In the genomic region with DNA sequence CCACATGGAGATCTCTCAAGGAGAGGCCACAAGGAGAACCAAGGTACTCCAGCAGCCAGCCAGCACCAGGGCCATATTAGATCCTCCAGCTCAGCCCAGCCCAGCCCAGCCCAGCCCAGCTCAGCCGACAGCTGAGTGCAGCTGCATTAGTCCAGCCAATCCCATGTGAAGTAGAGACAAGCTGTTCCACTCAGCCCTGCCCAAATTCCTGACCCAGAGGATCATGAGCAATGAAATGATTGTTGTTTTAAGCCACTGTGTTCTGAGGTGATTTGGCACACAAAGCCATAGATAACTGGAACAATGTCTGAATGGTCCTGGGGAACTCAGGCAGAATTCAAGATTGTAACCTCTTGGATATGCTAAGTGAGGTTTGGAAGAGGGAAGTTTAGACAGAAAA, we compare ENCODE assay signal across 12 cellular contexts. TPM values are rescaled to one million over a fixed set of nuclear protein-coding genes. Genes with fewer than 3 reads are reported as not detected.
DNase-seq lines count a peak whose midpoint lies in the region; ATAC-seq lines count a peak whose summit lies in the region.
"Had no signal": no experiment of that assay in that cellular context is flagged by ENCODE, and none has a peak within 500 bp of the region (broad histone marks: within the 10 kb centered on the region; RNA-seq: fewer than 3 reads in every experiment).

No MANE protein-coding gene starts in this region.

- H3K9me3 ChIP-seq in mesenchymal stem cell (ENCODE audit: control insufficient read depth, low read length), result no peaks in the 10 kb centered on the region

- no peaks in the 10 kb centered on the region for H3K79me1 ChIP-seq in mesenchymal stem cell (replicated peaks; ENCODE audit: low read length, poor library complexity, severe bottlenecking)

- H3K18ac ChIP-seq in mesenchymal stem cell (ENCODE audit: low read depth in 1 of 2, low read length in 2 of 2), result peak overlapping the region; percentile 33 to 69

- H3K4me2 ChIP-seq in mesenchymal stem cell (ENCODE audit: low read length, poor library complexity, severe bottlenecking), result no peak overlapping the region

- H3K4ac ChIP-seq in mesenchymal stem cell (ENCODE audit: low read depth in 1 of 2, low read length in 2 of 2), result peak overlapping the region in 1 of 2 experiments; percentile 60

- no peak overlapping the region for H2AFZ ChIP-seq in mesenchymal stem cell (ENCODE audit: low read depth, low read length)

- H4K8ac ChIP-seq in mesenchymal stem cell (ENCODE audit: low read length), result peak overlapping the region; percentile 73

- H3K9ac ChIP-seq in mesenchymal stem cell (ENCODE audit: low read length), result no peak overlapping the region

- H3K27me3 Mint-ChIP-seq in activated T-cell treated with anti-CD3 and anti-CD28 coated beads, Interleukin-2, amount 50 U/mL, for 24 hours, result no peaks in the 10 kb centered on the region

- WGBS in mesenchymal stem cell, result no CpG with 5 or more reads among the region's 1 CpG

- DNase-seq in Right ventricle myocardium inferior (ENCODE audit: missing footprints) (no peak), cardiac septum (ENCODE audit: low spot score) (no peak), epithelial cell of prostate (ENCODE audit: low read depth, low spot score) (peak; percentile 69), mesenchymal stem cell (peak; percentile 63), KG1 (lab: John Stamatoyannopoulos, UW) (no peak), NAMALWA (ENCODE audit: low spot score) (no peak), NK-92 (lab: John Stamatoyannopoulos, UW; ENCODE audit: unreplicated experiment) (no peak)
- no peak for DNase-seq in activated T-cell treated with anti-CD3 and anti-CD28 coated beads, Interleukin-2, amount 50 U/mL, for 24 hours
- DNase-seq: activated CD4-positive, alpha-beta T cell treated with anti-CD3 and anti-CD28 coated beads, Interleukin-2, amount 50 U/mL, for 1 hour had no signal

- H4K91ac ChIP-seq in mesenchymal stem cell (ENCODE audit: low read length), result peak overlapping the region; percentile 62

- no peak overlapping the region for H3K27ac Mint-ChIP-seq in activated T-cell treated with anti-CD3 and anti-CD28 coated beads, Interleukin-2, amount 50 U/mL, for 24 hours
- H3K27ac Mint-ChIP-seq: dendritic cell treated with granulocyte-macrophage colony-stimulating factor and Interleukin-4, amounts not matched to agents 40 ng/mL and 50 ng/mL, for 4 days; natural killer cell treated with Interleukin-12 subunit alpha and Interleukin-12 subunit beta and Interleukin-15 and Interleukin-18, amount 100 ng/mL, for 72 hours had no signal

- ATAC-seq in Right ventricle myocardium inferior, result peak; percentile 94
- ATAC-seq: HCT116; natural killer cell treated with Interleukin-12 subunit alpha and Interleukin-12 subunit beta and Interleukin-15 and Interleukin-18, amount 100 ng/mL, for 72 hours had no signal

- no peak overlapping the region for H3K23ac ChIP-seq in mesenchymal stem cell (ENCODE audit: low read length in 2 of 2)

- no peaks in the 10 kb centered on the region for H3K4me1 Mint-ChIP-seq in activated T-cell treated with anti-CD3 and anti-CD28 coated beads, Interleukin-2, amount 50 U/mL, for 24 hours (ENCODE audit: low read depth)

- H2AK5ac ChIP-seq in mesenchymal stem cell (ENCODE audit: low read length, severe bottlenecking), result peak overlapping the region; percentile 43

- H3K4me3 Mint-ChIP-seq in activated T-cell treated with anti-CD3 and anti-CD28 coated beads, Interleukin-2, amount 50 U/mL, for 24 hours, result no peak overlapping the region
- H3K4me3 Mint-ChIP-seq: dendritic cell treated with granulocyte-macrophage colony-stimulating factor and Interleukin-4, amounts not matched to agents 40 ng/mL and 50 ng/mL, for 4 days; natural killer cell treated with Interleukin-12 subunit alpha and Interleukin-12 subunit beta and Interleukin-15 and Interleukin-18, amount 100 ng/mL, for 72 hours had no signal

- no peaks in the 10 kb centered on the region for H3K36me3 Mint-ChIP-seq in activated T-cell treated with anti-CD3 and anti-CD28 coated beads, Interleukin-2, amount 50 U/mL, for 24 hours (ENCODE audit: low read depth)
- H3K36me3 Mint-ChIP-seq: natural killer cell treated with Interleukin-12 subunit alpha and Interleukin-12 subunit beta and Interleukin-15 and Interleukin-18, amount 100 ng/mL, for 72 hours had no signal

- no peaks in the 10 kb centered on the region for H3K27me3 ChIP-seq in mesenchymal stem cell (ENCODE audit: control insufficient read depth in 1 of 2, insufficient read depth in 1 of 2, low read length in 2 of 2)

- no peaks in the 10 kb centered on the region for H3K36me3 ChIP-seq in mesenchymal stem cell (ENCODE audit: control insufficient read depth in 1 of 2, insufficient read depth in 2 of 2, low read depth in 1 of 2, low read length in 2 of 2)

- H3K4me3 ChIP-seq in mesenchymal stem cell (ENCODE audit: insufficient read depth in 1 of 2, low read depth in 1 of 2, low read length in 2 of 2), result no peak overlapping the region

- H2BK120ac ChIP-seq in mesenchymal stem cell (ENCODE audit: low read depth, low read length), result no peak overlapping the region

- H2BK15ac ChIP-seq in mesenchymal stem cell (ENCODE audit: low read depth, poor library complexity, severe bottlenecking), result peak overlapping the region; percentile 57

- H3K4me1 ChIP-seq in mesenchymal stem cell (ENCODE audit: control insufficient read depth, insufficient read depth, low read depth, low read length), result peaks cover 15% of the 10 kb centered on the region

- H3K27ac ChIP-seq in epithelial cell of prostate, result peak overlapping the region; percentile 87
- H3K27ac ChIP-seq in mesenchymal stem cell (ENCODE audit: low read length, poor library complexity, severe bottlenecking), result peak overlapping the region; percentile 40

- H2BK5ac ChIP-seq in mesenchymal stem cell (ENCODE audit: low read depth, low read length, poor library complexity, severe bottlenecking), result no peak overlapping the region

- peak overlapping the region; percentile 63 to 84 for H2BK12ac ChIP-seq in mesenchymal stem cell (ENCODE audit: low read length in 2 of 2)

- intact Hi-C loops in Right ventricle myocardium inferior (cut with DNase I) (no loop called here), cardiac septum (cut with DNase I) (no loop called here)

- peaks cover 2% of the 10 kb centered on the region for H3K9me3 Mint-ChIP-seq in activated T-cell treated with anti-CD3 and anti-CD28 coated beads, Interleukin-2, amount 50 U/mL, for 24 hours
- H3K9me3 Mint-ChIP-seq: dendritic cell treated with granulocyte-macrophage colony-stimulating factor and Interleukin-4, amounts not matched to agents 40 ng/mL and 50 ng/mL, for 4 days; natural killer cell treated with Interleukin-12 subunit alpha and Interleukin-12 subunit beta and Interleukin-15 and Interleukin-18, amount 100 ng/mL, for 72 hours had no signal

- H3K14ac ChIP-seq in mesenchymal stem cell (ENCODE audit: low read length in 2 of 2), result no peak overlapping the region

RNA-seq across cellular contexts. Expression of gene BMP2, which starts 59.5 kb away (rescaled TPM):
- 2.3 TPM for total RNA-seq in Right ventricle myocardium inferior
- 3.0 TPM for total RNA-seq in cardiac septum
- 35.2 TPM for polyA plus RNA-seq in mesenchymal stem cell (2013, experiment 1 of 2)
- polyA plus RNA-seq in mesenchymal stem cell (2013, experiment 2 of 2), result 36.2 TPM

Comparison
In these comparisons a context has a peak if more than half of its experiments do, and no peak if none do; other contexts are left out.
1. DNase-seq: peak in epithelial cell of prostate (single experiment) and mesenchymal stem cell (single experiment); none in Right ventricle myocardium inferior (single experiment), cardiac septum (single experiment), KG1 (single experiment), activated T-cell treated with anti-CD3 and anti-CD28 coated beads, Interleukin-2, amount 50 U/mL, for 24 hours (single experiment), NAMALWA (single experiment) and NK-92 (single experiment).